Comparison of ENCODE assay signal across 8 cellular contexts in genomic region chr11:1772270-1773130, GRCh38. TPM values are rescaled to one million over a fixed set of nuclear protein-coding genes. Genes with fewer than 3 reads are reported as not detected.
DNase-seq lines count a peak whose midpoint lies in the region; ATAC-seq and TF ChIP-seq lines count a peak whose summit lies in the region.

No MANE protein-coding gene starts in this region.

- H3K4me1 ChIP-seq in H9 (ENCODE audit: insufficient read depth, low read length), result peaks cover 8% of the 10 kb centered on the region; the same call in 1 of the 2 replicates
- peaks cover 0 to 35% (median 9%) of the 10 kb centered on the region in 4 donors for H3K4me1 ChIP-seq in Peyer's patch
- H3K4me1 ChIP-seq in heart right ventricle, result peaks cover 0 to 37% (median 0%) of the 10 kb centered on the region in 9 donors

- CTCF ChIA-PET in activated naive CD4-positive, alpha-beta T cell treated with anti-CD3 and anti-CD28 coated beads for 36 hours (lab: Charles Lee), result interaction anchor here (1.5 kb wide), 1 partner anchor 60 kb away, joined by 4 read pairs; no protein-coding TSS in a partner anchor

- ATAC-seq in heart right ventricle (peak; percentile 46 to 90 (median 80)), HG02852 (IDR thresholded peaks at IDR 0.05; ENCODE audit: unreplicated experiment) (no peak), GM21515 (IDR thresholded peaks at IDR 0.05; ENCODE audit: unreplicated experiment) (no peak)

- no peaks in the 10 kb centered on the region for H3K79me2 ChIP-seq in H9 (ENCODE audit: insufficient read depth, low read length)

- H2BK20ac ChIP-seq in H9 (ENCODE audit: low read depth, low read length, poor library complexity, severe bottlenecking), result no peak overlapping the region

- H3T11ph ChIP-seq in H9 (ENCODE audit: low read length), result no peak overlapping the region

- peaks cover 23% of the 10 kb centered on the region for H3K27me3 Mint-ChIP-seq in H9 (ENCODE audit: low read depth)
- H3K27me3 Mint-ChIP-seq in activated naive CD4-positive, alpha-beta T cell treated with anti-CD3 and anti-CD28 coated beads for 36 hours (ENCODE audit: low read depth), result no peaks in the 10 kb centered on the region

- no peak overlapping the region for H3K4ac ChIP-seq in H9 (ENCODE audit: low read depth, low read length)

- H4K5ac ChIP-seq in H9 (ENCODE audit: insufficient read length, low read depth, low read length), result no peak overlapping the region

- no peak overlapping the region for H3K9ac ChIP-seq in H9 (ENCODE audit: extremely low read depth, insufficient read length, low read length)

- H4K8ac ChIP-seq in H9 (replicated peaks; ENCODE audit: insufficient read length, low read depth, low read length), result no peak overlapping the region

- H2AK5ac ChIP-seq in H9 (ENCODE audit: insufficient read length, low read length), result no peak overlapping the region

- H3K36me3 Mint-ChIP-seq in H9 (ENCODE audit: insufficient read depth in 1 of 3, low read depth in 3 of 3), result no peaks in the 10 kb centered on the region; a peak in 2 of 7 replicates
- no peaks in the 10 kb centered on the region for H3K36me3 Mint-ChIP-seq in activated naive CD4-positive, alpha-beta T cell treated with anti-CD3 and anti-CD28 coated beads for 36 hours (ENCODE audit: low read depth)

- peaks cover 26 to 28% of the 10 kb centered on the region in 2 experiments for H3K4me1 Mint-ChIP-seq in H9
- peaks cover 14% of the 10 kb centered on the region for H3K4me1 Mint-ChIP-seq in activated naive CD4-positive, alpha-beta T cell treated with anti-CD3 and anti-CD28 coated beads for 36 hours (ENCODE audit: low read depth)

- no peak overlapping the region for H2BK15ac ChIP-seq in H9 (ENCODE audit: low read depth, low read length)

- H3K36me3 ChIP-seq in Peyer's patch (no peaks in the 10 kb centered on the region), heart right ventricle (no peaks in the 10 kb centered on the region)

- H2AFZ ChIP-seq in H9 (ENCODE audit: low read length), result no peak overlapping the region

- TF ChIP-seq POLR2A in Peyer's patch (IDR thresholded peaks at IDR 0.05), result no peak

- H3K27ac ChIP-seq in H9 (ENCODE audit: insufficient read length, low read depth, low read length), result no peak overlapping the region
- peak overlapping the region in 3 of 4 donors; percentile 19 to 72 (median 32) for H3K27ac ChIP-seq in Peyer's patch
- peak overlapping the region in 1 of 10 donors; percentile 76 for H3K27ac ChIP-seq in heart right ventricle
- peak overlapping the region in 18 of 21 experiments; percentile 1 to 83 (median 65) for H3K27ac ChIP-seq in skin epidermis

- no peak overlapping the region for H3K4me2 ChIP-seq in H9 (ENCODE audit: insufficient read depth, insufficient read length, low read length)

- TF ChIP-seq CTCF in H9 (conservative IDR thresholded peaks at IDR 0.05) (no peak), Peyer's patch (IDR thresholded peaks at IDR 0.05) (no peak), heart right ventricle (IDR thresholded peaks at IDR 0.05) (no peak)

- intact Hi-C loops in activated naive CD4-positive, alpha-beta T cell treated with anti-CD3 and anti-CD28 coated beads for 36 hours (cut with micrococcal nuclease), result no loop called here
- intact Hi-C loops in heart right ventricle (cut with DNase I), result loop anchor here in 1 of 10 donors (10.0 kb wide), 1 partner anchor 52 kb away; no protein-coding TSS in a partner anchor

- no peaks in the 10 kb centered on the region; the same call in 1 of the 2 replicates for H3K27me3 ChIP-seq in H9 (ENCODE audit: insufficient read depth, low read length)
- no peaks in the 10 kb centered on the region for H3K27me3 ChIP-seq in Peyer's patch
- no peaks in the 10 kb centered on the region for H3K27me3 ChIP-seq in heart right ventricle

- H3K56ac ChIP-seq in H9 (ENCODE audit: insufficient read length, low read depth, low read length), result no peak overlapping the region

- no peaks in the 10 kb centered on the region for H3K23me2 ChIP-seq in H9 (ENCODE audit: insufficient read length, low read depth, low read length, poor library complexity, severe bottlenecking)

- no peak overlapping the region for H3K23ac ChIP-seq in H9 (ENCODE audit: insufficient read length, low read depth, low read length)

- peaks cover 4 to 9% of the 10 kb centered on the region in 2 experiments; a peak in 3 of 5 replicates for H3K9me3 Mint-ChIP-seq in H9
- H3K9me3 Mint-ChIP-seq in activated naive CD4-positive, alpha-beta T cell treated with anti-CD3 and anti-CD28 coated beads for 36 hours, result no peaks in the 10 kb centered on the region

- peak overlapping the region in 1 of 2 experiments; percentile 55; a peak in 2 of 5 replicates for H3K4me3 Mint-ChIP-seq in H9
- H3K4me3 Mint-ChIP-seq in activated naive CD4-positive, alpha-beta T cell treated with anti-CD3 and anti-CD28 coated beads for 36 hours, result peak overlapping the region; percentile 37

- peak overlapping the region in 2 of 4 donors; percentile 15 to 26 for H3K4me3 ChIP-seq in Peyer's patch
- H3K4me3 ChIP-seq in heart right ventricle, result peak overlapping the region in 1 of 10 donors; percentile 4
- no peak overlapping the region for H3K4me3 ChIP-seq in skin epidermis

- DNase-seq in H9, result peak; percentile 80
- DNase-seq in Peyer's patch, result peak; percentile 40 to 85 (median 74)
- DNase-seq in activated naive CD4-positive, alpha-beta T cell treated with anti-CD3 and anti-CD28 coated beads for 36 hours, result peak; percentile 73
- peak in 1 of 2 donors; percentile 34 for DNase-seq in heart right ventricle
- DNase-seq in NCI-H524 (lab: John Stamatoyannopoulos, UW), result no peak

- no peak overlapping the region for H2BK12ac ChIP-seq in H9 (ENCODE audit: insufficient read length, low read depth, low read length)

- H3K18ac ChIP-seq in H9 (ENCODE audit: insufficient read length, low read depth, low read length), result peak overlapping the region; percentile 8

- H2BK5ac ChIP-seq in H9 (ENCODE audit: insufficient read length, low read length), result no peak overlapping the region

- H3K9me3 ChIP-seq in H9 (ENCODE audit: control insufficient read depth, low read depth, low read length) (no peaks in the 10 kb centered on the region), Peyer's patch (no peaks in the 10 kb centered on the region), heart right ventricle (peaks cover 0 to 6% (median 0%) of the 10 kb centered on the region in 11 donors)

- no peak overlapping the region for H4K91ac ChIP-seq in H9 (ENCODE audit: insufficient read length, low read depth, low read length)

- H4K20me1 ChIP-seq in H9 (ENCODE audit: control insufficient read depth, insufficient read depth, insufficient read length), result no peaks in the 10 kb centered on the region

- no peak overlapping the region for H3K14ac ChIP-seq in H9 (ENCODE audit: insufficient read depth, low read length)

- H3K79me1 ChIP-seq in H9 (ENCODE audit: insufficient read depth, low read depth, low read length, poor library complexity, severe bottlenecking), result no peaks in the 10 kb centered on the region

- peak overlapping the region in 2 of 3 experiments; percentile 19 to 91; a peak in 3 of 7 replicates for H3K27ac Mint-ChIP-seq in H9
- peak overlapping the region; percentile 65 for H3K27ac Mint-ChIP-seq in activated naive CD4-positive, alpha-beta T cell treated with anti-CD3 and anti-CD28 coated beads for 36 hours

- no peak overlapping the region for H2BK120ac ChIP-seq in H9 (ENCODE audit: low read depth, low read length, poor library complexity, severe bottlenecking)

- WGBS in H9 (ENCODE audit: extremely low coverage, insufficient read length, low lambda C conversion rate), result no CpG with 5 or more reads among the region's 15 CpGs
- 29 to 36% methylated on average over 11 to 14 of the region's 15 CpGs for WGBS in heart right ventricle, 2 donors

RNA-seq across cellular contexts. Expression of gene CTSD, which starts 8.8 kb away (rescaled TPM):
- total RNA-seq in H9 (2021), result 158 and 161 TPM in 2 replicates
- 1,000 to 10,000 TPM in 2 of 4 donors, 100 to 1,000 TPM in 2; 129 to 1,688 (median 1,221) TPM for total RNA-seq in Peyer's patch
- total RNA-seq in activated naive CD4-positive, alpha-beta T cell treated with anti-CD3 and anti-CD28 coated beads for 36 hours, result 10 to 100 TPM; 30.1 to 34.5 TPM
- 1,000 to 10,000 TPM in 2 of 10 donors, 100 to 1,000 TPM in 8; 501 to 1,070 (median 786) TPM for total RNA-seq in heart right ventricle
- polyA plus RNA-seq in heart right ventricle, result 100 to 1,000 TPM; 431 to 976 TPM

RNA-seq across cellular contexts. Expression of gene IFITM10, which starts 22.1 kb away (rescaled TPM):
- total RNA-seq in H9 (2021) (0.59 and 0.77 TPM in 2 replicates), Peyer's patch (1 to 10 TPM in 3 of 4 donors, under 1 TPM in 1; 0.88 to 5.0 (median 3.4) TPM), heart right ventricle (1 to 10 TPM in 4 of 10 donors, under 1 TPM in 6; 0.18 to 2.4 (median 0.42) TPM)
- under 1 TPM; 0.22 to 0.31 TPM for total RNA-seq in activated naive CD4-positive, alpha-beta T cell treated with anti-CD3 and anti-CD28 coated beads for 36 hours
- polyA plus RNA-seq in heart right ventricle, result under 1 TPM; 0.07 to 0.80 TPM

Comparison
In these comparisons a context has a peak if more than half of its experiments do, and no peak if none do; other contexts are left out.
1. DNase-seq: peak in H9 (single experiment), Peyer's patch (3 of 3) and activated naive CD4-positive, alpha-beta T cell treated with anti-CD3 and anti-CD28 coated beads for 36 hours (single experiment); none in NCI-H524 (0 of 2).
2. ATAC-seq: peak in heart right ventricle (8 of 8); none in HG02852 (single experiment) and GM21515 (single experiment).